In the genomic region with DNA sequence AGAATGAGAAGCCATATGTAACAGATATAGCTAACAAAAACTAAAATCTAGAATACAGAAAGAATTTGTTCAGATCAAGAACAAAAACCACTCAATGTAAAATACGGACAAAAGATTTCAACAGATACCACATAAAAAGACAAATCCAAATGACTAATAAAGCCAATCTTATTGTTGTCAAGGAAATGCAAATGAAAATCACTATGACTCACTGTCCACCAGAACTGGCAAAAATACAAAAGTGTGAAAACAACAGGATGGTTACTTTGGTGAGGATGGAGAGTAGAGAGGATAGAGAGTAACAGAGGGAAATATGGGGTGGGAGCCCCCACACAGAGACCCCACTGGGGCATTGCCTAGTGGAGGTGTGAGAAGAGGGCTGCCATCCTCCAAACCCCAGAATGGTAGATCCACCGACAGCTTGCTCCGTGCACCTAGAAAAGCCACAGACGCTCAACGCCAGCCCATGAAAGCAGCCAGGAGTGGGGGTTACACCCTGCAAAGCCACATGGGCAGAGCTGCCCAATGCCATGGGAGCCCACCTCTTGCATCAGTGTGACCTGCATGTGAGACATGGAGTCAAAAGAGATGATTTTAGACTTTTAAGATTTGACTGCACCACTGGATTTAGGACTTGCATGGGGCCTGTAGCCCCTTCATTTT, we compare ENCODE assay signal across 1 cellular context.
TF ChIP-seq lines count a peak whose summit lies in the region.

No MANE protein-coding gene starts in this region.

TF ChIP-seq in HCT116, 20 proteins besides CTCF, POLR2A, EP300 and RAD21 (continued from another document):
- TF ChIP-seq, protein P1, sequence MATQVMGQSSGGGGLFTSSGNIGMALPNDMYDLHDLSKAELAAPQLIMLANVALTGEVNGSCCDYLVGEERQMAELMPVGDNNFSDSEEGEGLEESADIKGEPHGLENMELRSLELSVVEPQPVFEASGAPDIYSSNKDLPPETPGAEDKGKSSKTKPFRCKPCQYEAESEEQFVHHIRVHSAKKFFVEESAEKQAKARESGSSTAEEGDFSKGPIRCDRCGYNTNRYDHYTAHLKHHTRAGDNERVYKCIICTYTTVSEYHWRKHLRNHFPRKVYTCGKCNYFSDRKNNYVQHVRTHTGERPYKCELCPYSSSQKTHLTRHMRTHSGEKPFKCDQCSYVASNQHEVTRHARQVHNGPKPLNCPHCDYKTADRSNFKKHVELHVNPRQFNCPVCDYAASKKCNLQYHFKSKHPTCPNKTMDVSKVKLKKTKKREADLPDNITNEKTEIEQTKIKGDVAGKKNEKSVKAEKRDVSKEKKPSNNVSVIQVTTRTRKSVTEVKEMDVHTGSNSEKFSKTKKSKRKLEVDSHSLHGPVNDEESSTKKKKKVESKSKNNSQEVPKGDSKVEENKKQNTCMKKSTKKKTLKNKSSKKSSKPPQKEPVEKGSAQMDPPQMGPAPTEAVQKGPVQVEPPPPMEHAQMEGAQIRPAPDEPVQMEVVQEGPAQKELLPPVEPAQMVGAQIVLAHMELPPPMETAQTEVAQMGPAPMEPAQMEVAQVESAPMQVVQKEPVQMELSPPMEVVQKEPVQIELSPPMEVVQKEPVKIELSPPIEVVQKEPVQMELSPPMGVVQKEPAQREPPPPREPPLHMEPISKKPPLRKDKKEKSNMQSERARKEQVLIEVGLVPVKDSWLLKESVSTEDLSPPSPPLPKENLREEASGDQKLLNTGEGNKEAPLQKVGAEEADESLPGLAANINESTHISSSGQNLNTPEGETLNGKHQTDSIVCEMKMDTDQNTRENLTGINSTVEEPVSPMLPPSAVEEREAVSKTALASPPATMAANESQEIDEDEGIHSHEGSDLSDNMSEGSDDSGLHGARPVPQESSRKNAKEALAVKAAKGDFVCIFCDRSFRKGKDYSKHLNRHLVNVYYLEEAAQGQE (IDR thresholded peaks at IDR 0.05; ENCODE audit: low read depth), result no peak
- peak; percentile 85 for TF ChIP-seq FOSL1 (IDR thresholded peaks at IDR 0.05; ENCODE audit: low read depth)
- TF ChIP-seq EZH2 (IDR thresholded peaks at IDR 0.05), result no peak
- TF ChIP-seq SRF (IDR thresholded peaks at IDR 0.05; ENCODE audit: low read depth), result 0 out of 2 replicates have a peak, but pooled peaks have one; percentile 45
- TF ChIP-seq MAX (IDR thresholded peaks at IDR 0.05), result 0 out of 2 replicates have a peak, but pooled peaks have one; percentile 15
- no peak for TF ChIP-seq YY1 (IDR thresholded peaks at IDR 0.05; ENCODE audit: extremely low read depth, insufficient replicate concordance, low read depth, low read length)
- TF ChIP-seq SP1 (IDR thresholded peaks at IDR 0.05; ENCODE audit: low read depth), result peak; percentile 62
- no peak for TF ChIP-seq EGR1 (IDR thresholded peaks at IDR 0.05; ENCODE audit: low read depth)
- TF ChIP-seq ZBTB33 (IDR thresholded peaks at IDR 0.05; ENCODE audit: extremely low read depth, insufficient replicate concordance, low read length), result no peak
- no peak for TF ChIP-seq EZH2phosphoT487 (IDR thresholded peaks at IDR 0.05; ENCODE audit: borderline replicate concordance)
- peak; percentile 55; the same call in 1 of the 2 replicates for TF ChIP-seq CBX3 (IDR thresholded peaks at IDR 0.05; ENCODE audit: low read depth)
- TF ChIP-seq ZFX (IDR thresholded peaks at IDR 0.05), result no peak
- peak; percentile 83 for TF ChIP-seq CEBPB (IDR thresholded peaks at IDR 0.05; ENCODE audit: low read depth)
- TF ChIP-seq ELF1 (IDR thresholded peaks at IDR 0.05; ENCODE audit: borderline replicate concordance, low read depth), result no peak
- peak; percentile 34; the same call in 1 of the 2 replicates for TF ChIP-seq SIN3A (IDR thresholded peaks at IDR 0.05; ENCODE audit: low read depth)
- peak; percentile 75 for TF ChIP-seq TCF7L2 (IDR thresholded peaks at IDR 0.05; ENCODE audit: borderline replicate concordance, extremely low read depth, insufficient read depth, insufficient read length)
